In the genomic region with DNA sequence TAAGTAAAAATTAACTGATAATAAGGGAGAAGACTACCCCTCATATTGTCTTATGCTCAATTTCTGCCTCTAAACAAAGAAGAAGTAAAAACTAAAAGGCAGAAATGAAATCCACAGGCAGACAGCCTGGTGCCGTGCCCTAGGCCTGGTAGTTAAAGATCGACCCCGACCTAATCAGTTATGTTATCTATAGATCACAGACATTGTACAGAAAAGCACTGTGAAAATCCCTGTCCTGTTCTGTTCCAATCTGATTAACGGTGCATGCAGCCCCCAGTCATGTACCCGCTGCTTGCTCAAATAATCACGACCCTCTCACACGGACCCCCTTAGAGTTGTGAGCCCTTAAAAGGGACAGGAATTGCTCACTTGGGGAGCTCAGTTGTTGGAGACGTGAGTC, we compare ENCODE assay signal across 6 cellular contexts.
DNase-seq lines count a peak whose midpoint lies in the region; ATAC-seq and TF ChIP-seq lines count a peak whose summit lies in the region.
"Not testable (repeated sequence)": the region's sequence is repeated elsewhere in the genome, so short reads cannot be mapped to it uniquely, and the experiment has no call there.

No MANE protein-coding gene starts in this region.

- H2BK15ac ChIP-seq in H9 (ENCODE audit: low read depth, low read length) = not testable (repeated sequence)

- not testable (repeated sequence) for H2BK20ac ChIP-seq in H9 (ENCODE audit: low read depth, low read length, poor library complexity, severe bottlenecking)

- H3K27ac Mint-ChIP-seq in H9 (peak overlapping the region; percentile 54 to 88 (median 78); a peak in 2 of 7 replicates), glutamatergic neuron (ENCODE audit: unreplicated experiment) (peak overlapping the region; percentile 59), mesothelial cell of epicardium (peak overlapping the region; percentile 50)
- H3K27ac Mint-ChIP-seq in neural progenitor cell = not testable (repeated sequence)

- not testable (repeated sequence) for H3K4me3 ChIP-seq in neural progenitor cell, smooth muscle cell

- H2AK5ac ChIP-seq in H9 (ENCODE audit: insufficient read length, low read length) = not testable (repeated sequence)

- H3K23ac ChIP-seq in H9 (ENCODE audit: insufficient read length, low read depth, low read length) = not testable (repeated sequence)

- H4K20me1 ChIP-seq in H9 (ENCODE audit: control insufficient read depth, insufficient read depth, insufficient read length); neural progenitor cell (ENCODE audit: low read depth); smooth muscle cell (ENCODE audit: low read depth): not testable (repeated sequence)

- not testable (repeated sequence) for H3K36me3 ChIP-seq in neural progenitor cell; smooth muscle cell (ENCODE audit: low read depth)

- not testable (repeated sequence) for H3K4ac ChIP-seq in H9 (ENCODE audit: low read depth, low read length)

- H3K4me1 ChIP-seq in H9 (ENCODE audit: insufficient read depth, low read length); neural progenitor cell; smooth muscle cell (ENCODE audit: low read depth): not testable (repeated sequence)

- ATAC-seq in SK-N-SH treated with all-trans-retinoic acid at 6 μM for 48 hours = not testable (repeated sequence)

- no CpG with 5 or more reads among the region's 8 CpGs for WGBS in H9 (ENCODE audit: extremely low coverage, insufficient read length, low lambda C conversion rate)
- 29% methylated on average over 8 of the region's 8 CpGs for WGBS in smooth muscle cell (ENCODE audit: low lambda C conversion rate)

- H3K27ac ChIP-seq in H9 (ENCODE audit: insufficient read length, low read depth, low read length); neural progenitor cell; smooth muscle cell (ENCODE audit: low read depth): not testable (repeated sequence)

- not testable (repeated sequence) for DNase-seq in H9; glutamatergic neuron; mesothelial cell of epicardium (ENCODE audit: low spot score in 2 of 2, unreplicated experiment in 2 of 2); neural progenitor cell (ENCODE audit: low spot score); smooth muscle cell (lab: John Stamatoyannopoulos, UW; ENCODE audit: unreplicated experiment)

- not testable (repeated sequence) for H3F3A ChIP-seq in neural progenitor cell (ENCODE audit: low read depth); smooth muscle cell (ENCODE audit: low read depth)

- H3K79me1 ChIP-seq in H9 (ENCODE audit: insufficient read depth, low read depth, low read length, poor library complexity, severe bottlenecking) = not testable (repeated sequence)

- H2AFZ ChIP-seq in H9 (ENCODE audit: low read length) = not testable (repeated sequence)
- H2AFZ ChIP-seq in neural progenitor cell (replicated peaks) = peak overlapping the region; percentile 89
- peak overlapping the region; percentile 30 for H2AFZ ChIP-seq in smooth muscle cell (ENCODE audit: low read depth)

- not testable (repeated sequence) for H3K9me3 Mint-ChIP-seq in H9; glutamatergic neuron (ENCODE audit: unreplicated experiment); mesothelial cell of epicardium; neural progenitor cell

- H2BK12ac ChIP-seq in H9 (ENCODE audit: insufficient read length, low read depth, low read length) = not testable (repeated sequence)

- not testable (repeated sequence) for TF ChIP-seq CTCF in H9 (conservative IDR thresholded peaks at IDR 0.05); glutamatergic neuron (IDR thresholded peaks at IDR 0.05; ENCODE audit: partially characterized antibody, unreplicated experiment); mesothelial cell of epicardium (IDR thresholded peaks at IDR 0.05; ENCODE audit: unreplicated experiment); neural progenitor cell (IDR thresholded peaks at IDR 0.05); smooth muscle cell (IDR thresholded peaks at IDR 0.05; ENCODE audit: borderline replicate concordance, insufficient read depth, poor library complexity, severe bottlenecking)

- H3K4me3 Mint-ChIP-seq in H9; glutamatergic neuron (ENCODE audit: unreplicated experiment); mesothelial cell of epicardium; neural progenitor cell: not testable (repeated sequence)

- H3K56ac ChIP-seq in H9 (ENCODE audit: insufficient read length, low read depth, low read length) = not testable (repeated sequence)

- H3K36me3 Mint-ChIP-seq in H9 (ENCODE audit: insufficient read depth in 1 of 3, low read depth in 3 of 3); glutamatergic neuron (ENCODE audit: unreplicated experiment); mesothelial cell of epicardium; neural progenitor cell: not testable (repeated sequence)

- not testable (repeated sequence) for H3K79me2 ChIP-seq in H9 (ENCODE audit: insufficient read depth, low read length); neural progenitor cell (ENCODE audit: low read depth); smooth muscle cell (ENCODE audit: low read depth)

- not testable (repeated sequence) for H3T11ph ChIP-seq in H9 (ENCODE audit: low read length)

- not testable (repeated sequence) for H3K9ac ChIP-seq in H9 (ENCODE audit: extremely low read depth, insufficient read length, low read length); neural progenitor cell; smooth muscle cell (ENCODE audit: low read depth)

- H4K91ac ChIP-seq in H9 (ENCODE audit: insufficient read length, low read depth, low read length) = not testable (repeated sequence)

- not testable (repeated sequence) for H3K4me2 ChIP-seq in H9 (ENCODE audit: insufficient read depth, insufficient read length, low read length); neural progenitor cell; smooth muscle cell

- not testable (repeated sequence) for H3K9me3 ChIP-seq in H9 (ENCODE audit: control insufficient read depth, low read depth, low read length); neural progenitor cell (ENCODE audit: low read depth); smooth muscle cell (replicated peaks; ENCODE audit: low read depth)

- H4K5ac ChIP-seq in H9 (ENCODE audit: insufficient read length, low read depth, low read length) = not testable (repeated sequence)

- not testable (repeated sequence) for H3K27me3 Mint-ChIP-seq in H9 (ENCODE audit: low read depth); glutamatergic neuron (ENCODE audit: unreplicated experiment); mesothelial cell of epicardium (ENCODE audit: low read depth); neural progenitor cell (ENCODE audit: insufficient read depth, low read depth)

- H2BK120ac ChIP-seq in H9 (ENCODE audit: low read depth, low read length, poor library complexity, severe bottlenecking) = not testable (repeated sequence)

- not testable (repeated sequence) for H2BK5ac ChIP-seq in H9 (ENCODE audit: insufficient read length, low read length)

- H3K18ac ChIP-seq in H9 (ENCODE audit: insufficient read length, low read depth, low read length) = not testable (repeated sequence)

- not testable (repeated sequence) for H3K4me1 Mint-ChIP-seq in H9; glutamatergic neuron (ENCODE audit: low read depth, unreplicated experiment); neural progenitor cell
- peaks cover 15% of the 10 kb centered on the region for H3K4me1 Mint-ChIP-seq in mesothelial cell of epicardium

- H4K8ac ChIP-seq in H9 (replicated peaks; ENCODE audit: insufficient read length, low read depth, low read length) = not testable (repeated sequence)

- H3K27me3 ChIP-seq in H9 (ENCODE audit: insufficient read depth, low read length); neural progenitor cell; smooth muscle cell (ENCODE audit: low read depth): not testable (repeated sequence)

- H3K23me2 ChIP-seq in H9 (ENCODE audit: insufficient read length, low read depth, low read length, poor library complexity, severe bottlenecking) = not testable (repeated sequence)

- H3K14ac ChIP-seq in H9 (ENCODE audit: insufficient read depth, low read length) = not testable (repeated sequence)

TF ChIP-seq in SK-N-SH treated with all-trans-retinoic acid at 6 μM for 48 hours, 23 proteins besides CTCF, POLR2A, EP300 and RAD21:
- peak; percentile 13; the same call in 1 of the 2 replicates for TF ChIP-seq TCF4 (CRISPR knock-in tag; IDR thresholded peaks at IDR 0.05; ENCODE audit: borderline replicate concordance)
